ENCODE assay signal across 12 cellular contexts in genomic region chr11:12540075-12540685, GRCh38.
A peak's percentile ranks its signal among the peaks of the same experiment; 100 is the strongest.
DNase-seq lines count a peak whose midpoint lies in the region; ATAC-seq and TF ChIP-seq lines count a peak whose summit lies in the region.
"Had no signal": no experiment of that assay in that cellular context is flagged by ENCODE, and none has a peak within 500 bp of the region (broad histone marks: within the 10 kb centered on the region; RNA-seq: fewer than 3 reads in every experiment).

No MANE protein-coding gene starts in this region.

- no peak overlapping the region for H3K4me3 ChIP-seq in AG04450 (ENCODE audit: low read depth, low read length)
- no peak overlapping the region for H3K4me3 ChIP-seq in Peyer's patch
- H3K4me3 ChIP-seq in epithelial cell of esophagus (ENCODE audit: low read length), result no peak overlapping the region
- no peak overlapping the region for H3K4me3 ChIP-seq in muscle layer of colon (ENCODE audit: low read depth in 1 of 2, low read length in 2 of 2)
- H3K4me3 ChIP-seq in CD8-positive, alpha-beta T cell (ENCODE audit: low read depth, low read length), result no peak overlapping the region
- H3K4me3 ChIP-seq: testis had no signal

- H3K4me3 Mint-ChIP-seq in CD8-positive, alpha-beta T cell, result no peak overlapping the region
- no peak overlapping the region for H3K4me3 Mint-ChIP-seq in naive thymus-derived CD8-positive, alpha-beta T cell
- H3K4me3 Mint-ChIP-seq: IgD-negative memory B cell had no signal

- no peaks in the 10 kb centered on the region for H3K9me3 Mint-ChIP-seq in CD8-positive, alpha-beta T cell
- H3K9me3 Mint-ChIP-seq in naive thymus-derived CD8-positive, alpha-beta T cell, result no peaks in the 10 kb centered on the region

- no peaks in the 10 kb centered on the region for H3K27me3 ChIP-seq in AG04450 (ENCODE audit: control insufficient read depth, insufficient read depth, low read length)
- no peaks in the 10 kb centered on the region for H3K27me3 ChIP-seq in Peyer's patch
- H3K27me3 ChIP-seq in muscle layer of colon (ENCODE audit: control insufficient read depth in 1 of 2, insufficient read depth in 2 of 2, low read length in 2 of 2), result no peaks in the 10 kb centered on the region
- no peaks in the 10 kb centered on the region for H3K27me3 ChIP-seq in CD8-positive, alpha-beta T cell (ENCODE audit: insufficient read depth, low read length)
- H3K27me3 ChIP-seq: testis had no signal

- no peaks in the 10 kb centered on the region for H3K36me3 Mint-ChIP-seq in CD8-positive, alpha-beta T cell
- H3K36me3 Mint-ChIP-seq in naive thymus-derived CD8-positive, alpha-beta T cell, result no peaks in the 10 kb centered on the region
- H3K36me3 Mint-ChIP-seq: IgD-negative memory B cell had no signal

- H3K27me3 Mint-ChIP-seq in CD8-positive, alpha-beta T cell (ENCODE audit: low read depth), result peaks cover 17% of the 10 kb centered on the region
- peaks cover 6 to 35% (median 29%) of the 10 kb centered on the region in 5 donors for H3K27me3 Mint-ChIP-seq in naive thymus-derived CD8-positive, alpha-beta T cell
- H3K27me3 Mint-ChIP-seq: IgD-negative memory B cell had no signal

- H3K27ac Mint-ChIP-seq in CD8-positive, alpha-beta T cell, result no peak overlapping the region
- H3K27ac Mint-ChIP-seq in naive thymus-derived CD8-positive, alpha-beta T cell, result no peak overlapping the region
- H3K27ac Mint-ChIP-seq: IgD-negative memory B cell had no signal

- no peak for TF ChIP-seq CTCF in AG04450 (IDR thresholded peaks at IDR 0.05; ENCODE audit: low read depth, low read length)
- no peak for TF ChIP-seq CTCF in Peyer's patch (IDR thresholded peaks at IDR 0.05)
- TF ChIP-seq CTCF in epithelial cell of esophagus (IDR thresholded peaks at IDR 0.05; ENCODE audit: insufficient read depth, low read depth, low read length, missing control alignments), result no peak
- no peak for TF ChIP-seq CTCF in CD8-positive, alpha-beta T cell (IDR thresholded peaks at IDR 0.05)

- peak overlapping the region; percentile 99 for H3K27ac ChIP-seq in AG04450 (ENCODE audit: low read depth, low read length)
- peak overlapping the region; percentile 24 to 62 (median 40) for H3K27ac ChIP-seq in Peyer's patch
- peak overlapping the region; percentile 47 for H3K27ac ChIP-seq in muscle layer of colon (ENCODE audit: low read depth, low read length)
- H3K27ac ChIP-seq in CD8-positive, alpha-beta T cell (ENCODE audit: low read depth, low read length), result no peak overlapping the region

- H3K36me3 ChIP-seq in Peyer's patch (no peaks in the 10 kb centered on the region), muscle layer of colon (ENCODE audit: insufficient read depth, low read length) (no peaks in the 10 kb centered on the region)
- no peaks in the 10 kb centered on the region for H3K36me3 ChIP-seq in CD8-positive, alpha-beta T cell (ENCODE audit: insufficient read depth, low read length)

- H3K4me1 ChIP-seq in Peyer's patch (no peaks in the 10 kb centered on the region), muscle layer of colon (ENCODE audit: insufficient read depth, low read length) (peaks cover 43% of the 10 kb centered on the region)
- no peaks in the 10 kb centered on the region for H3K4me1 ChIP-seq in CD8-positive, alpha-beta T cell (ENCODE audit: insufficient read depth, low read length)

- TF ChIP-seq POLR2A in Peyer's patch (IDR thresholded peaks at IDR 0.05), result no peak

- H3K9me3 ChIP-seq in AG04450 (ENCODE audit: control insufficient read depth, insufficient read depth, low read length) (no peaks in the 10 kb centered on the region), Peyer's patch (no peaks in the 10 kb centered on the region), muscle layer of colon (ENCODE audit: low read length) (no peaks in the 10 kb centered on the region)
- no peaks in the 10 kb centered on the region for H3K9me3 ChIP-seq in CD8-positive, alpha-beta T cell (ENCODE audit: low read length)
- H3K9me3 ChIP-seq: testis had no signal

- DNase-seq in AG04450 (ENCODE audit: low read depth, low spot score) (no peak), Peyer's patch (no peak), epithelial cell of esophagus (ENCODE audit: low read depth) (peak; percentile 26), cerebellar nuclear complex (lab: John Stamatoyannopoulos, UW) (no peak)
- no peak for DNase-seq in CD8-positive, alpha-beta T cell
- DNase-seq in naive thymus-derived CD8-positive, alpha-beta T cell, result no peak
- DNase-seq: NCI-H2029 treated with DMSO at 0.1 percent for 48 hours, nucleus accumbens had no signal

- no peak for ATAC-seq in CD8-positive, alpha-beta T cell
- ATAC-seq in naive thymus-derived CD8-positive, alpha-beta T cell, result no peak
- ATAC-seq in HG03457 (IDR thresholded peaks at IDR 0.05; ENCODE audit: unreplicated experiment), result no peak

- no peaks in the 10 kb centered on the region for H3K4me1 Mint-ChIP-seq in CD8-positive, alpha-beta T cell (ENCODE audit: low read depth)
- H3K4me1 Mint-ChIP-seq in naive thymus-derived CD8-positive, alpha-beta T cell, result peaks cover 0 to 3% (median 0%) of the 10 kb centered on the region in 4 donors

- no peak overlapping the region for H3K9ac ChIP-seq in muscle layer of colon (ENCODE audit: low read length)

- POLR2A ChIA-PET in AG04450 (lab: Yijun Ruan, JAX), result interaction anchor here (1.2 to 1.8 kb wide), 7 partner anchors 12 to 252 kb away, joined by 3 to 9 read pairs (median 5); partner anchors contain the start of genes PARVA and TEAD1
- POLR2A ChIA-PET in CD8-positive, alpha-beta T cell (lab: Charles Lee), result no interaction called here
- POLR2A ChIA-PET in naive thymus-derived CD8-positive, alpha-beta T cell (lab: Charles Lee), result no interaction called here

- intact Hi-C loops in CD8-positive, alpha-beta T cell (cut with DNase I, micrococcal nuclease), result no loop called here

- CTCF ChIA-PET in AG04450 (lab: Charles Lee), result interaction anchor here (0.6 to 1.6 kb wide), 6 partner anchors 13 to 251 kb away, joined by 3 to 11 read pairs (median 4); no protein-coding TSS in a partner anchor
- CTCF ChIA-PET in CD8-positive, alpha-beta T cell (lab: Charles Lee), result interaction anchor here (1.0 kb wide), 1 partner anchor 9 kb away, joined by 3 read pairs; no protein-coding TSS in a partner anchor
